12 cellular contexts compared by ENCODE assay signal in the genomic region with DNA sequence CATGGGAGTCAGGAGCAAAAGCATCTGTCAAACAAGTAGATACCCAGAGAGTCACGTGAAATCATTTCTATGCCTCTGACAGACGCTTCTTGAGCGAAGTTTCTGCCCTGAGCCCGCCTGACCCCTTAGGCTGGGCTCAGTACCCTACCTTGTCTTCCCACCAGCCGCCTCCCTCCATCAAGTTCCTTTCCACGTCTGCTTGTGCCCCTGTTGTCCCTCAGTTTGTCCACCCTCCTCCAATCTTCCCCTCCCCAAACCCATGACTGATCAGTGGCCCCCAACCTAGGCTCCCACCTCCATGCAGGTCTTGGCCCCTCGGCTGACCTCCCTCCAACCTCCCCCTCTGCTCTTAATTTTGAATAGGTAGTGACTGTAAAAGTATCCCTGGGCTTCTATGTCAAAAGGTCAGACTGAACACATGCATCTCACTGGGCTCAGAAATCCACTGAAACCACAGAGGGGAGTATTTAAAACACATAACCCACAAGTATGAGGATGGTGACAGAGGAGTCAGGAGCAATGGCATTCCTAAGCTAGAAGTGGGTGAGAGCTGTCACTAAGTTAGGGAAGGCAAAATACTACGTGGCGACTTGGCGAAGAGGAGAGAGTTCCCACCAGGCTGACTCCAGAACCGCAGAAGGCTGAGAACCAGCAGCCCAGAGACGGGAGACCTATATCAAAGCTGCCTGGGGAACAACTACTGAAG. TPM values are rescaled to one million over a fixed set of nuclear protein-coding genes. Genes with fewer than 3 reads are reported as not detected.
A peak's percentile ranks its signal among the peaks of the same experiment; 100 is the strongest.
DNase-seq lines count a peak whose midpoint lies in the region; ATAC-seq and TF ChIP-seq lines count a peak whose summit lies in the region.
"Had no signal": no experiment of that assay in that cellular context is flagged by ENCODE, and none has a peak within 500 bp of the region (broad histone marks: within the 10 kb centered on the region; RNA-seq: fewer than 3 reads in every experiment).

No MANE protein-coding gene starts in this region.

- TF ChIP-seq CTCF in gastroesophageal sphincter (IDR thresholded peaks at IDR 0.05) (no peak), transverse colon (IDR thresholded peaks at IDR 0.05) (no peak)

- DNase-seq in activated naive CD4-positive, alpha-beta T cell treated with anti-CD3 and anti-CD28 coated beads for 36 hours = no peak
- DNase-seq in activated naive CD4-positive, alpha-beta T cell treated with anti-CD3 and anti-CD28 coated beads, Interleukin-2, amount 50 U/mL, for 16 hours = no peak
- DNase-seq in T-cell = no peak
- no peak for DNase-seq in transverse colon
- DNase-seq in NCI-H1694 treated with DMSO at 0.1 percent for 48 hours (lab: John Stamatoyannopoulos, UW) = no peak
- DNase-seq in stimulated activated naive CD4-positive, alpha-beta T cell (lab: John Stamatoyannopoulos, UW) = no peak
- DNase-seq: activated CD4-positive, alpha-beta T cell treated with anti-CD3 and anti-CD28 coated beads for 4 hours; NCI-H1436; uterus had no signal

- peaks cover 5% of the 10 kb centered on the region for H3K36me3 Mint-ChIP-seq in activated naive CD4-positive, alpha-beta T cell treated with anti-CD3 and anti-CD28 coated beads for 36 hours (ENCODE audit: low read depth)
- H3K36me3 Mint-ChIP-seq in T-cell = peaks cover 19% of the 10 kb centered on the region

- 73 to 78% methylated on average over 11 to 12 of the region's 12 CpGs for WGBS in gastroesophageal sphincter (ENCODE audit: low coverage in 1 of 2), 2 donors
- 89% methylated on average over 12 of the region's 12 CpGs for WGBS in transverse colon (ENCODE audit: low coverage in 1 of 2), 2 donors

- H3K27me3 Mint-ChIP-seq in activated naive CD4-positive, alpha-beta T cell treated with anti-CD3 and anti-CD28 coated beads for 36 hours (ENCODE audit: low read depth) = no peaks in the 10 kb centered on the region
- H3K27me3 Mint-ChIP-seq in T-cell = no peaks in the 10 kb centered on the region

- peak overlapping the region in 3 of 4 donors; percentile 87 to 94 (median 91) for H3K27ac ChIP-seq in gastroesophageal sphincter
- peak overlapping the region in 3 of 4 donors; percentile 88 to 92 (median 92) for H3K27ac ChIP-seq in transverse colon

- H3K27me3 ChIP-seq in gastroesophageal sphincter = no peaks in the 10 kb centered on the region
- no peaks in the 10 kb centered on the region for H3K27me3 ChIP-seq in transverse colon
- H3K27me3 ChIP-seq: uterus had no signal

- CTCF ChIA-PET in activated naive CD4-positive, alpha-beta T cell treated with anti-CD3 and anti-CD28 coated beads for 36 hours (lab: Charles Lee) = interaction anchor here (1.0 kb wide), 1 partner anchor 45 kb away, joined by 3 read pairs; a partner anchor contains a TSS
- CTCF ChIA-PET in T-cell (lab: Charles Lee) = no interaction called here

- H3K9me3 ChIP-seq in gastroesophageal sphincter (no peaks in the 10 kb centered on the region), transverse colon (no peaks in the 10 kb centered on the region)
- H3K9me3 ChIP-seq: HAP-1, uterus had no signal

- intact Hi-C loops in activated naive CD4-positive, alpha-beta T cell treated with anti-CD3 and anti-CD28 coated beads for 36 hours (cut with micrococcal nuclease) = no loop called here
- intact Hi-C loops in transverse colon (cut with DNase I; ENCODE audit: low total_unique reads) = no loop called here

- in situ Hi-C loops in transverse colon (cut with MboI; ENCODE audit: low pct_ligation_motif_present in 1 of 4, low pct_unique_long_range_greater_than_20kb in 1 of 4, low sequenced_read_pairs in 3 of 4) = no loop called here

- H3K4me3 ChIP-seq in gastroesophageal sphincter = no peak overlapping the region
- H3K4me3 ChIP-seq in transverse colon = no peak overlapping the region

- POLR2A ChIA-PET in T-cell (lab: Charles Lee) = no interaction called here

- H3K36me3 ChIP-seq in gastroesophageal sphincter (peaks cover 0 to 67% of the 10 kb centered on the region in 2 donors), transverse colon (peaks cover 0 to 18% (median 5%) of the 10 kb centered on the region in 4 donors)
- H3K36me3 ChIP-seq: uterus had no signal

- no peaks in the 10 kb centered on the region for H3K9me3 Mint-ChIP-seq in activated naive CD4-positive, alpha-beta T cell treated with anti-CD3 and anti-CD28 coated beads for 36 hours
- no peaks in the 10 kb centered on the region for H3K9me3 Mint-ChIP-seq in T-cell

- ATAC-seq in T-cell (replicated peaks in 1 of 4) (no peak), gastroesophageal sphincter (no peak), GM21825 (IDR thresholded peaks at IDR 0.05; ENCODE audit: unreplicated experiment) (no peak)

- TF ChIP-seq POLR2A in gastroesophageal sphincter (IDR thresholded peaks at IDR 0.05) (no peak), transverse colon (IDR thresholded peaks at IDR 0.05) (no peak)

- peaks cover 0 to 27% (median 12%) of the 10 kb centered on the region in 3 donors for H3K4me1 ChIP-seq in gastroesophageal sphincter
- peaks cover 13 to 19% (median 16%) of the 10 kb centered on the region in 4 donors for H3K4me1 ChIP-seq in transverse colon

- no peak overlapping the region for H3K27ac Mint-ChIP-seq in activated naive CD4-positive, alpha-beta T cell treated with anti-CD3 and anti-CD28 coated beads for 36 hours
- H3K27ac Mint-ChIP-seq in T-cell = peak overlapping the region; percentile 11 to 31

- no peak for TF ChIP-seq EP300 in gastroesophageal sphincter (IDR thresholded peaks at IDR 0.05)
- TF ChIP-seq EP300 in transverse colon (IDR thresholded peaks at IDR 0.05; ENCODE audit: low read depth) = no peak

- peak overlapping the region; percentile 11 for H3K4me3 Mint-ChIP-seq in activated naive CD4-positive, alpha-beta T cell treated with anti-CD3 and anti-CD28 coated beads for 36 hours
- H3K4me3 Mint-ChIP-seq in T-cell = peak overlapping the region; percentile 31 to 82 (median 47)

- peaks cover 13% of the 10 kb centered on the region for H3K4me1 Mint-ChIP-seq in activated naive CD4-positive, alpha-beta T cell treated with anti-CD3 and anti-CD28 coated beads for 36 hours (ENCODE audit: low read depth)
- H3K4me1 Mint-ChIP-seq in T-cell = peaks cover 16 to 24% (median 17%) of the 10 kb centered on the region in 3 donors

RNA-seq across cellular contexts. Expression of a gene that starts 1.7 kb away (rescaled TPM):
- 1 to 10 TPM; 2.6 to 2.9 TPM for total RNA-seq in activated naive CD4-positive, alpha-beta T cell treated with anti-CD3 and anti-CD28 coated beads for 36 hours
- total RNA-seq in T-cell = 10 to 100 TPM; 12.0 to 20.5 (median 18.9) TPM
- 10 to 100 TPM; 11.2 to 25.4 (median 17.5) TPM for total RNA-seq in gastroesophageal sphincter
- 10 to 100 TPM in 3 of 4 donors, 1 to 10 TPM in 1; 2.8 to 54.6 (median 18.1) TPM for total RNA-seq in transverse colon

RNA-seq across cellular contexts. Expression of a gene that starts 7.6 kb away (rescaled TPM):
- total RNA-seq in activated naive CD4-positive, alpha-beta T cell treated with anti-CD3 and anti-CD28 coated beads for 36 hours = 1 to 10 TPM; 2.4 to 3.0 TPM
- total RNA-seq in T-cell = 10 to 100 TPM; 17.9 to 33.2 (median 28.2) TPM
- total RNA-seq in gastroesophageal sphincter = 10 to 100 TPM; 10.3 to 20.7 (median 18.1) TPM
- total RNA-seq in transverse colon = 10 to 100 TPM in 3 of 4 donors, 1 to 10 TPM in 1; 9.4 to 27.5 (median 24.5) TPM

RNA-seq across cellular contexts. Expression of a gene that starts 23.0 kb away (rescaled TPM):
- total RNA-seq in activated naive CD4-positive, alpha-beta T cell treated with anti-CD3 and anti-CD28 coated beads for 36 hours = 1 to 10 TPM; 5.8 to 6.2 TPM
- total RNA-seq in T-cell (10 to 100 TPM in 4 of 5 donors, 1 to 10 TPM in 1; 9.5 to 17.2 (median 15.7) TPM), gastroesophageal sphincter (10 to 100 TPM in 1 of 4 donors, 1 to 10 TPM in 3; 4.3 to 12.8 (median 8.6) TPM), transverse colon (10 to 100 TPM in 1 of 4 donors, 1 to 10 TPM in 3; 3.0 to 10.6 (median 6.3) TPM)

RNA-seq across cellular contexts. Expression of a gene that starts 34.5 kb away (rescaled TPM):
- total RNA-seq in activated naive CD4-positive, alpha-beta T cell treated with anti-CD3 and anti-CD28 coated beads for 36 hours = 1 to 10 TPM; 2.8 to 2.9 TPM
- 1 to 10 TPM; 1.4 to 8.5 (median 4.9) TPM for total RNA-seq in T-cell
- 1 to 10 TPM; 4.1 to 8.6 (median 6.2) TPM for total RNA-seq in gastroesophageal sphincter
- total RNA-seq in transverse colon = 1 to 10 TPM; 3.0 to 5.1 (median 3.5) TPM

RNA-seq across cellular contexts. Expression of a gene that starts 37.3 kb away (rescaled TPM):
- total RNA-seq in activated naive CD4-positive, alpha-beta T cell treated with anti-CD3 and anti-CD28 coated beads for 36 hours = 10 to 100 TPM; 13.8 to 14.4 TPM
- total RNA-seq in T-cell (10 to 100 TPM in 4 of 5 donors, 1 to 10 TPM in 1; 8.4 to 18.3 (median 14.6) TPM), gastroesophageal sphincter (1 to 10 TPM; 2.6 to 7.4 (median 5.5) TPM), transverse colon (1 to 10 TPM in 3 of 4 donors, not detected in 1; 3.3 to 5.0 (median 4.4) TPM)
